ENCODE assay signal across 27 cellular contexts in genomic region chr2:70808983-70809958, GRCh38. TPM values are rescaled to one million over a fixed set of nuclear protein-coding genes. Genes with fewer than 3 reads are reported as not detected.
"Had no signal": no experiment of that assay in that cellular context is flagged by ENCODE, and none has a peak within 500 bp of the region (broad histone marks: within the 10 kb centered on the region; RNA-seq: fewer than 3 reads in every experiment).

No MANE protein-coding gene starts in this region.

- DNase-seq: activated CD4-positive, alpha-beta T cell treated with anti-CD3 and anti-CD28 coated beads for 4 hours; activated CD4-positive, CD25-positive, alpha-beta regulatory T cell; activated CD8-positive, alpha-beta T cell treated with anti-CD3 and anti-CD28 coated beads for 36 hours; activated gamma-delta T cell treated with Interleukin-2 at 50 U/mL for 16 hours; colonic mucosa; immature natural killer cell; lower lobe of right lung; mesendoderm; mucosa of descending colon; retina; stimulated activated CD4-positive, alpha-beta T cell treated with anti-CD3 and anti-CD28 coated beads, Interleukin-2, amount 100 ng/mL, for 48 hours; stimulated activated naive CD4-positive, alpha-beta T cell treated with Interleukin-2 at 50 U/mL for 16 hours; T1000; uterus had no signal

- H3K27ac ChIP-seq: breast epithelium, colonic mucosa, lower lobe of right lung, thoracic aorta, uterus had no signal

- FAIRE-seq: astrocyte had no signal

- H3K36me3 Mint-ChIP-seq: activated naive CD4-positive, alpha-beta T cell treated with anti-CD3 and anti-CD28 coated beads, Interleukin-2, amount 50 U/mL, for 72 hours; immature natural killer cell had no signal

- H3K27ac Mint-ChIP-seq: activated CD8-positive, alpha-beta T cell treated with anti-CD3 and anti-CD28 coated beads for 36 hours; activated T-helper 1 cell treated with anti-CD3 and anti-CD28 coated beads, Interleukin-12 subunit alpha, Interleukin-12 subunit beta, Interleukin-2, Interleukin-4 antibody, amounts not matched to agents 30 ng/mL and 10 ng/mL and 1 ng/mL, durations not matched to agents 14 hours and 24 hours and 36 hours; T-helper 1 cell treated with Interleukin-12 subunit alpha and Interleukin-12 subunit beta and Interleukin-4 antibody, amounts not matched to agents 30 μg/mL and 1 μg/mL, for 36 hours had no signal

- H3K9me3 Mint-ChIP-seq: activated CD8-positive, alpha-beta T cell treated with anti-CD3 and anti-CD28 coated beads for 36 hours; activated T-helper 1 cell treated with anti-CD3 and anti-CD28 coated beads, Interleukin-12 subunit alpha, Interleukin-12 subunit beta, Interleukin-2, Interleukin-4 antibody, amounts not matched to agents 30 ng/mL and 10 ng/mL and 1 ng/mL, durations not matched to agents 14 hours and 24 hours and 36 hours; immature natural killer cell; T-helper 1 cell treated with Interleukin-12 subunit alpha and Interleukin-12 subunit beta and Interleukin-4 antibody, amounts not matched to agents 30 μg/mL and 1 μg/mL, for 36 hours had no signal

- H3K36me3 ChIP-seq: breast epithelium, colonic mucosa, lower lobe of right lung, thoracic aorta, uterus had no signal

- H3K4me3 Mint-ChIP-seq: activated CD8-positive, alpha-beta T cell treated with anti-CD3 and anti-CD28 coated beads for 36 hours; activated T-helper 1 cell treated with anti-CD3 and anti-CD28 coated beads, Interleukin-12 subunit alpha, Interleukin-12 subunit beta, Interleukin-2, Interleukin-4 antibody, amounts not matched to agents 30 ng/mL and 10 ng/mL and 1 ng/mL, durations not matched to agents 14 hours and 24 hours and 36 hours; T-helper 1 cell treated with Interleukin-12 subunit alpha and Interleukin-12 subunit beta and Interleukin-4 antibody, amounts not matched to agents 30 μg/mL and 1 μg/mL, for 36 hours had no signal

- ATAC-seq: activated CD8-positive, alpha-beta T cell treated with anti-CD3 and anti-CD28 coated beads for 36 hours; activated naive CD4-positive, alpha-beta T cell treated with anti-CD3 and anti-CD28 coated beads, Interleukin-2, amount 50 U/mL, for 72 hours; left lobe of liver; mucosa of descending colon had no signal

- H3K9me3 ChIP-seq: breast epithelium, colonic mucosa, lower lobe of right lung, thoracic aorta, uterus had no signal

- H3K4me3 ChIP-seq: breast epithelium, colonic mucosa, lower lobe of right lung, mucosa of descending colon, thoracic aorta, uterus had no signal

- H3K4me1 ChIP-seq: breast epithelium, colonic mucosa, lower lobe of right lung, uterus had no signal

- H3K27me3 ChIP-seq: breast epithelium, colonic mucosa, uterus had no signal

RNA-seq across cellular contexts. Expression of gene CLEC4F, which starts 11.1 kb away (rescaled TPM):
- total RNA-seq: activated CD8-positive, alpha-beta T cell treated with anti-CD3 and anti-CD28 coated beads for 36 hours; astrocyte; epithelial cell of proximal tubule; fibroblast of villous mesenchyme; kidney epithelial cell; left lobe of liver; osteocyte; progenitor cell of endocrine pancreas had no signal
- polyA plus RNA-seq: immature natural killer cell had no signal

RNA-seq across cellular contexts. Expression of gene FIGLA, which starts 18.8 kb away (rescaled TPM):
- total RNA-seq: activated CD8-positive, alpha-beta T cell treated with anti-CD3 and anti-CD28 coated beads for 36 hours; activated naive CD4-positive, alpha-beta T cell treated with anti-CD3 and anti-CD28 coated beads, Interleukin-2, amount 50 U/mL, for 72 hours; activated T-helper 1 cell treated with anti-CD3 and anti-CD28 coated beads, Interleukin-12 subunit alpha, Interleukin-12 subunit beta, Interleukin-2, Interleukin-4 antibody, amounts not matched to agents 30 ng/mL and 10 ng/mL and 1 ng/mL, durations not matched to agents 14 hours and 24 hours and 36 hours; astrocyte; breast epithelium; colonic mucosa; epithelial cell of proximal tubule; fibroblast of villous mesenchyme; glomerular endothelial cell; kidney epithelial cell; left lobe of liver; lower lobe of right lung; mucosa of descending colon; osteocyte; progenitor cell of endocrine pancreas; thoracic aorta; uterus had no signal

RNA-seq across cellular contexts. Expression of gene CD207, which starts 26.3 kb away (rescaled TPM):
- total RNA-seq: activated CD8-positive, alpha-beta T cell treated with anti-CD3 and anti-CD28 coated beads for 36 hours; activated naive CD4-positive, alpha-beta T cell treated with anti-CD3 and anti-CD28 coated beads, Interleukin-2, amount 50 U/mL, for 72 hours; activated T-helper 1 cell treated with anti-CD3 and anti-CD28 coated beads, Interleukin-12 subunit alpha, Interleukin-12 subunit beta, Interleukin-2, Interleukin-4 antibody, amounts not matched to agents 30 ng/mL and 10 ng/mL and 1 ng/mL, durations not matched to agents 14 hours and 24 hours and 36 hours; astrocyte; epithelial cell of proximal tubule; fibroblast of villous mesenchyme; glomerular endothelial cell; kidney epithelial cell; left lobe of liver; osteocyte; progenitor cell of endocrine pancreas had no signal

RNA-seq across cellular contexts. Expression of gene ADD2, which starts 41.3 kb away (rescaled TPM):
- total RNA-seq: fibroblast of villous mesenchyme, osteocyte had no signal
- polyA plus RNA-seq: immature natural killer cell had no signal
